In genomic region chr4:23068287-23068686, GRCh38 we compare ENCODE assay signal across 22 cellular contexts.
"Had no signal": no experiment of that assay in that cellular context is flagged by ENCODE, and none has a peak within 500 bp of the region (broad histone marks: within the 10 kb centered on the region; RNA-seq: fewer than 3 reads in every experiment).

No MANE protein-coding gene starts in this region.

- H2AFZ ChIP-seq: neural progenitor cell, parathyroid adenoma had no signal

- H3K4me3 ChIP-seq: dorsolateral prefrontal cortex, lung, mucosa of descending colon, neural progenitor cell, right lobe of liver, stomach, tibial artery had no signal

- H3K9me3 ChIP-seq: mucosa of descending colon, right lobe of liver, stomach, tibial artery had no signal

- H3K27me3 ChIP-seq: dorsolateral prefrontal cortex, neural progenitor cell, right lobe of liver, stomach, tibial artery had no signal

- ATAC-seq: esophagus mucosa; left lobe of liver; mucosa of descending colon; natural killer cell treated with Interleukin-12 subunit alpha and Interleukin-12 subunit beta and Interleukin-15 and Interleukin-18, amount 100 ng/mL, for 72 hours; right lobe of liver; stimulated activated effector memory CD8-positive, alpha-beta T cell treated with anti-CD3 and anti-CD28 coated beads, Interleukin-12 subunit alpha, Interleukin-12 subunit beta, amount 100 ng/mL, for 72 hours had no signal

- H3K4me1 ChIP-seq: neural progenitor cell, parathyroid adenoma, right lobe of liver, stomach, tibial artery had no signal

- H3K27ac ChIP-seq: dorsolateral prefrontal cortex, epithelial cell of prostate, neural progenitor cell, parathyroid adenoma, right lobe of liver, stomach, tibial artery had no signal

- H3K9ac ChIP-seq: neural progenitor cell, parathyroid adenoma had no signal

- H3K79me2 ChIP-seq: parathyroid adenoma had no signal

- DNase-seq: dorsolateral prefrontal cortex; effector CD4-positive, alpha-beta T cell; foreskin melanocyte; head of caudate nucleus; kidney; mesenchymal stem cell; mucosa of descending colon; naive B cell; right lobe of liver; stimulated activated CD4-positive, alpha-beta T cell treated with anti-CD3 and anti-CD28 coated beads, Interleukin-2, amount 100 ng/mL, for 24 hours; stimulated activated CD4-positive, alpha-beta T cell treated with anti-CD3 and anti-CD28 coated beads, Interleukin-4, amount 100 ng/mL, for 24 hours; stimulated activated naive CD4-positive, alpha-beta T cell treated with Interleukin-2 at 50 U/mL for 16 hours; stomach; tibial artery had no signal

- H3K4me2 ChIP-seq: neural progenitor cell had no signal

- H3K36me3 ChIP-seq: neural progenitor cell, right lobe of liver, stomach, tibial artery had no signal
